Comparison of ENCODE assay signal across 1 cellular context in genomic region chr14:68789798-68790655, GRCh38.
TF ChIP-seq lines count a peak whose summit lies in the region.

No MANE protein-coding gene starts in this region.

TF ChIP-seq in IMR-90, 13 proteins besides CTCF, POLR2A, EP300 and RAD21:
- no peak for TF ChIP-seq FOS (IDR thresholded peaks at IDR 0.05; ENCODE audit: low read depth, low read length)
- TF ChIP-seq MXI1 (IDR thresholded peaks at IDR 0.05; ENCODE audit: borderline replicate concordance, low read depth, low read length): no peak
- no peak for TF ChIP-seq BHLHE40 (IDR thresholded peaks at IDR 0.05; ENCODE audit: low read depth, low read length)
- TF ChIP-seq RCOR1 (IDR thresholded peaks at IDR 0.05; ENCODE audit: insufficient replicate concordance, low read length): no peak
- TF ChIP-seq CHD1 (IDR thresholded peaks at IDR 0.05; ENCODE audit: low read depth, low read length): no peak
- no peak for TF ChIP-seq CEBPB (IDR thresholded peaks at IDR 0.05; ENCODE audit: low read depth, low read length)
- TF ChIP-seq MAZ (IDR thresholded peaks at IDR 0.05; ENCODE audit: borderline replicate concordance, low read depth, low read length): no peak
- no peak for TF ChIP-seq MAFK (IDR thresholded peaks at IDR 0.05; ENCODE audit: low read depth, low read length)
- no peak for TF ChIP-seq ELK1 (IDR thresholded peaks at IDR 0.05; ENCODE audit: borderline replicate concordance, low read depth, low read length)
- no peak for TF ChIP-seq SMC3 (IDR thresholded peaks at IDR 0.05; ENCODE audit: low read depth, low read length)
- TF ChIP-seq NFE2L2 (IDR thresholded peaks at IDR 0.05; ENCODE audit: low read depth, low read length): no peak
- TF ChIP-seq RFX5 (IDR thresholded peaks at IDR 0.05; ENCODE audit: low read depth, low read length): no peak
- TF ChIP-seq USF2 (IDR thresholded peaks at IDR 0.05; ENCODE audit: low read depth, low read length): no peak
TF ChIP-seq in IMR-90: peak in this region for 0.
